In genomic region chr17:60678118-60678444, GRCh38 we compare ENCODE assay signal across 8 cellular contexts. TPM values are rescaled to one million over a fixed set of nuclear protein-coding genes. Genes with fewer than 3 reads are reported as not detected.
A peak's percentile ranks its signal among the peaks of the same experiment; 100 is the strongest.
DNase-seq lines count a peak whose midpoint lies in the region; ATAC-seq and TF ChIP-seq lines count a peak whose summit lies in the region.

No MANE protein-coding gene starts in this region.

- H2AFZ ChIP-seq in neuron (ENCODE audit: low read depth, low read length), result peak overlapping the region; percentile 62

- H3K27ac Mint-ChIP-seq in Calu3 (ENCODE audit: unreplicated experiment), result peak overlapping the region; percentile 72
- peak overlapping the region; percentile 94 to 96 for H3K27ac Mint-ChIP-seq in effector memory CD8-positive, alpha-beta T cell

- H3K36me3 ChIP-seq in MG63, result no peaks in the 10 kb centered on the region
- H3K36me3 ChIP-seq in neuron (ENCODE audit: insufficient read depth, low read length), result no peaks in the 10 kb centered on the region

- no peak for DNase-seq in Calu3
- no peak for DNase-seq in MG63
- DNase-seq in effector memory CD8-positive, alpha-beta T cell, result no peak
- no peak for DNase-seq in NCI-H1105 (lab: John Stamatoyannopoulos, UW)

- ATAC-seq in effector memory CD8-positive, alpha-beta T cell (replicated peaks), result no peak
- ATAC-seq in HG03025 (IDR thresholded peaks at IDR 0.05; ENCODE audit: low FRiP score, unreplicated experiment), result no peak
- ATAC-seq in HG03175 (IDR thresholded peaks at IDR 0.05; ENCODE audit: unreplicated experiment), result no peak
- ATAC-seq in activated CD4-positive, CD25-positive, alpha-beta regulatory T cell treated with anti-CD3 and anti-CD28 coated beads, Interleukin-2, amount 50 U/mL, for 24 hours, result no peak

- peaks cover 10% of the 10 kb centered on the region for H3K4me1 ChIP-seq in neuron (ENCODE audit: insufficient read depth, low read length)

- no peaks in the 10 kb centered on the region for H3K4me1 Mint-ChIP-seq in Calu3 (ENCODE audit: low read depth, unreplicated experiment)
- peaks cover 13 to 26% of the 10 kb centered on the region in 2 donors for H3K4me1 Mint-ChIP-seq in effector memory CD8-positive, alpha-beta T cell (ENCODE audit: low read depth in 2 of 2)

- intact Hi-C loops in Calu3 (cut with micrococcal nuclease; ENCODE audit: unreplicated experiment), result no loop called here

- H3K4me3 Mint-ChIP-seq in Calu3 (ENCODE audit: low read depth, unreplicated experiment), result peak overlapping the region; percentile 99
- H3K4me3 Mint-ChIP-seq in effector memory CD8-positive, alpha-beta T cell, result peak overlapping the region; percentile 95 to 99

- H3K27me3 ChIP-seq in MG63 (no peaks in the 10 kb centered on the region), neuron (ENCODE audit: insufficient read depth, low read length) (no peaks in the 10 kb centered on the region)

- no peaks in the 10 kb centered on the region for H3K9me3 Mint-ChIP-seq in Calu3 (ENCODE audit: low read depth, unreplicated experiment)
- H3K9me3 Mint-ChIP-seq in effector memory CD8-positive, alpha-beta T cell, result no peaks in the 10 kb centered on the region

- peaks cover 12% of the 10 kb centered on the region for H3K36me3 Mint-ChIP-seq in Calu3 (ENCODE audit: insufficient read depth, unreplicated experiment)
- peaks cover 26% of the 10 kb centered on the region for H3K36me3 Mint-ChIP-seq in effector memory CD8-positive, alpha-beta T cell (ENCODE audit: insufficient read depth)

- no peaks in the 10 kb centered on the region for H3K27me3 Mint-ChIP-seq in Calu3 (ENCODE audit: unreplicated experiment)
- no peaks in the 10 kb centered on the region for H3K27me3 Mint-ChIP-seq in effector memory CD8-positive, alpha-beta T cell

- H3K4me3 ChIP-seq in MG63 (peak overlapping the region; percentile 69), neuron (ENCODE audit: low read length) (peak overlapping the region; percentile 78)

- no TSS peak for BruUV-seq in Calu3 (replicated peaks; lab: Mats Ljungman, UMichigan)

- TF ChIP-seq CTCF in Calu3 (IDR thresholded peaks at IDR 0.05; ENCODE audit: unreplicated experiment), result no peak

- CTCF ChIA-PET in Calu3 (lab: Charles Lee), result interaction anchor here (0.6 to 1.1 kb wide), 3 partner anchors 10 to 78 kb away, joined by 3 read pairs; partner anchors contain the start of gene PPM1D

- H3K9me3 ChIP-seq in MG63, result no peaks in the 10 kb centered on the region
- H3K9me3 ChIP-seq in neuron (ENCODE audit: low read length), result no peaks in the 10 kb centered on the region

RNA-seq across cellular contexts. Expression of gene BCAS3, which starts 0.4 kb away (rescaled TPM):
- 10.9 and 14.2 TPM in 2 replicates for total RNA-seq in Calu3 (2022)
- total RNA-seq in MG63 (2014; rRNA removed; shearing (Covaris generic); ENCODE audit: low replicate concordance), result 12.2 and 33.4 TPM in 2 replicates
